Comparison of ENCODE assay signal across 23 cellular contexts in genomic region chr3:196194542-196194915, GRCh38. TPM values are rescaled to one million over a fixed set of nuclear protein-coding genes. Genes with fewer than 3 reads are reported as not detected.
A peak's percentile ranks its signal among the peaks of the same experiment; 100 is the strongest.
DNase-seq lines count a peak whose midpoint lies in the region; ATAC-seq, FAIRE-seq and TF ChIP-seq lines count a peak whose summit lies in the region.
"Had no signal": no experiment of that assay in that cellular context is flagged by ENCODE, and none has a peak within 500 bp of the region (broad histone marks: within the 10 kb centered on the region; RNA-seq: fewer than 3 reads in every experiment).

No MANE protein-coding gene starts in this region.

- no peak for TF ChIP-seq EP300 in K562 (IDR thresholded peaks at IDR 0.05; ENCODE audit: low read length)

- no peak overlapping the region for H3K4me3 Mint-ChIP-seq in activated CD4-positive, alpha-beta T cell treated with anti-CD3 and anti-CD28 coated beads, Interleukin-2, amount 10 ng/mL, durations not matched to agents 24 days and 14 days
- H3K4me3 Mint-ChIP-seq: activated CD4-positive, alpha-beta T cell treated with anti-CD3 and anti-CD28 coated beads for 36 hours; activated naive CD8-positive, alpha-beta T cell treated with anti-CD3 and anti-CD28 coated beads, Interleukin-2, amount 50 U/mL, for 24 hours; CD4-positive, alpha-beta T cell; type B pancreatic cell had no signal

- in situ Hi-C loops in K562 (cut with MboI): loop anchor here (5.0 kb wide), 1 partner anchor 117 kb away; no protein-coding TSS in a partner anchor

- peak; percentile 62 for FAIRE-seq in K562 (lab: Jason Lieb, UNC)
- FAIRE-seq in small intestine (lab: Jason Lieb, UNC): no peak
- FAIRE-seq: A204.1, keratinocyte, RCC 7860 had no signal

- CTCF ChIA-PET in K562 (lab: Yijun Ruan, JAX; ENCODE audit: low intra/inter-chr PET ratio): interaction anchor here (0.7 to 4.0 kb wide), 2 partner anchors 49 to 121 kb away, joined by 4 to 49 read pairs; no protein-coding TSS in a partner anchor

- H3K4me1 Mint-ChIP-seq in activated CD4-positive, alpha-beta T cell treated with anti-CD3 and anti-CD28 coated beads, Interleukin-2, amount 10 ng/mL, durations not matched to agents 24 days and 14 days: peaks cover 36% of the 10 kb centered on the region

- H3F3A ChIP-seq in Loucy (ENCODE audit: low read depth): no peaks in the 10 kb centered on the region

- peaks cover 64% of the 10 kb centered on the region for H3K79me2 ChIP-seq in Loucy (ENCODE audit: insufficient read depth, low read length)
- H3K79me2 ChIP-seq in K562 (ENCODE audit: control insufficient read depth, insufficient read depth, low read length): peaks cover 25% of the 10 kb centered on the region

- no peaks in the 10 kb centered on the region for H3K27me3 ChIP-seq in Loucy (ENCODE audit: insufficient read depth, low read length, poor library complexity, severe bottlenecking)
- no peaks in the 10 kb centered on the region for H3K27me3 ChIP-seq in K562 (ENCODE audit: control insufficient read depth in 2 of 2, insufficient read depth in 2 of 2, low read length in 2 of 2)
- no peaks in the 10 kb centered on the region for H3K27me3 ChIP-seq in small intestine (ENCODE audit: control insufficient read depth in 2 of 2, insufficient read depth in 2 of 2, low read length in 2 of 2)
- H3K27me3 ChIP-seq: cardiac muscle cell, ovary had no signal

- H3K9me3 Mint-ChIP-seq in activated CD4-positive, alpha-beta T cell treated with anti-CD3 and anti-CD28 coated beads, Interleukin-2, amount 10 ng/mL, durations not matched to agents 24 days and 14 days: no peaks in the 10 kb centered on the region
- H3K9me3 Mint-ChIP-seq: activated naive CD8-positive, alpha-beta T cell treated with anti-CD3 and anti-CD28 coated beads, Interleukin-2, amount 50 U/mL, for 24 hours; CD4-positive, alpha-beta T cell; type B pancreatic cell had no signal

- H3K9me3 ChIP-seq in Loucy (ENCODE audit: insufficient read depth, low read depth, low read length) (no peaks in the 10 kb centered on the region), K562 (replicated peaks; ENCODE audit: control insufficient read depth, insufficient read depth, low read depth, low read length) (no peaks in the 10 kb centered on the region), small intestine (ENCODE audit: control insufficient read depth, low read depth) (no peaks in the 10 kb centered on the region)
- H3K9me3 ChIP-seq: mucosa of descending colon, ovary had no signal

- H3K36me3 Mint-ChIP-seq in activated CD4-positive, alpha-beta T cell treated with anti-CD3 and anti-CD28 coated beads, Interleukin-2, amount 10 ng/mL, durations not matched to agents 24 days and 14 days (ENCODE audit: low read depth): no peaks in the 10 kb centered on the region
- H3K36me3 Mint-ChIP-seq: type B pancreatic cell had no signal

- ATAC-seq in K562 (peak; percentile 7), GM18505 (IDR thresholded peaks at IDR 0.05; ENCODE audit: unreplicated experiment) (no peak)
- ATAC-seq: activated CD4-positive, alpha-beta T cell treated with anti-CD3 and anti-CD28 coated beads for 36 hours; activated naive CD8-positive, alpha-beta T cell treated with anti-CD3 and anti-CD28 coated beads, Interleukin-2, amount 50 U/mL, for 24 hours had no signal

- TF ChIP-seq CTCF in Loucy (conservative IDR thresholded peaks at IDR 0.05; ENCODE audit: low read length) (no peak), K562 (IDR thresholded peaks at IDR 0.05 in 2 of 3, conservative IDR thresholded peaks at IDR 0.05 in 1 of 3; ENCODE audit: insufficient read depth in 2 of 3, low read depth in 1 of 3, low read length in 3 of 3) (no peak)

- H3K9ac ChIP-seq in Loucy (ENCODE audit: low read depth, low read length, poor library complexity, severe bottlenecking): peak overlapping the region; percentile 60
- H3K9ac ChIP-seq in K562 (ENCODE audit: insufficient read depth in 1 of 2, low read depth in 2 of 2, low read length in 2 of 2): peak overlapping the region; percentile 45 to 72

- TF ChIP-seq POLR2A in K562 (conservative IDR thresholded peaks at IDR 0.05) (no peak), GM18505 (IDR thresholded peaks at IDR 0.05; ENCODE audit: borderline replicate concordance, extremely low read depth, insufficient read depth, insufficient read length) (no peak)

- no peak overlapping the region for H2AFZ ChIP-seq in Loucy (ENCODE audit: low read length)
- peak overlapping the region; percentile 71 for H2AFZ ChIP-seq in K562 (ENCODE audit: low read depth, low read length)

- H3K27ac ChIP-seq in K562 (ENCODE audit: extremely low read depth, low read depth, low read length) (peak overlapping the region; percentile 64), small intestine (ENCODE audit: low read depth in 1 of 2, low read length in 1 of 2) (peak overlapping the region; percentile 83 to 86)

- no peak overlapping the region for H3K4me3 ChIP-seq in Loucy (ENCODE audit: low read length, poor library complexity, severe bottlenecking)
- no peak overlapping the region for H3K4me3 ChIP-seq in K562
- no peak overlapping the region for H3K4me3 ChIP-seq in small intestine (ENCODE audit: low read depth in 1 of 2, low read length in 2 of 2)
- H3K4me3 ChIP-seq: cardiac muscle cell, mucosa of descending colon, ovary, smooth muscle cell had no signal

- H3K4me2 ChIP-seq in Loucy (ENCODE audit: low read depth, low read length, poor library complexity, severe bottlenecking): peak overlapping the region; percentile 29
- peak overlapping the region; percentile 64 for H3K4me2 ChIP-seq in K562 (ENCODE audit: insufficient read depth, low read length)
- H3K4me2 ChIP-seq: smooth muscle cell had no signal

- intact Hi-C loops in activated CD4-positive, alpha-beta T cell treated with anti-CD3 and anti-CD28 coated beads, Interleukin-2, amount 10 ng/mL, durations not matched to agents 24 days and 14 days (cut with micrococcal nuclease): no loop called here
- intact Hi-C loops in K562 (cut with micrococcal nuclease): loop anchor here (10.0 kb wide), 1 partner anchor 480 kb away; no protein-coding TSS in a partner anchor

- H3K27me3 Mint-ChIP-seq in activated CD4-positive, alpha-beta T cell treated with anti-CD3 and anti-CD28 coated beads, Interleukin-2, amount 10 ng/mL, durations not matched to agents 24 days and 14 days: no peaks in the 10 kb centered on the region
- H3K27me3 Mint-ChIP-seq: activated CD4-positive, alpha-beta T cell treated with anti-CD3 and anti-CD28 coated beads for 36 hours; activated naive CD8-positive, alpha-beta T cell treated with anti-CD3 and anti-CD28 coated beads, Interleukin-2, amount 50 U/mL, for 24 hours; CD4-positive, alpha-beta T cell; type B pancreatic cell had no signal

- H3K36me3 ChIP-seq in Loucy (ENCODE audit: insufficient read depth, low read length) (no peaks in the 10 kb centered on the region), K562 (ENCODE audit: control insufficient read depth, insufficient read depth, low read length) (no peaks in the 10 kb centered on the region), small intestine (ENCODE audit: control insufficient read depth in 2 of 2, insufficient read depth in 2 of 2, low read length in 2 of 2) (no peaks in the 10 kb centered on the region)
- H3K36me3 ChIP-seq: cardiac muscle cell, ovary had no signal

- H3K9me2 ChIP-seq in Loucy (replicated peaks; ENCODE audit: low read depth, low read length): no peaks in the 10 kb centered on the region

- peak; percentile 57 for DNase-seq in activated CD4-positive, alpha-beta T cell treated with anti-CD3 and anti-CD28 coated beads, Interleukin-2, amount 10 ng/mL, durations not matched to agents 24 days and 14 days
- no peak for DNase-seq in activated CD4-positive, alpha-beta T cell treated with anti-CD3 and anti-CD28 coated beads for 1 hour
- peak in 3 of 4 experiments; percentile 36 to 53 (median 46) for DNase-seq in K562 (ENCODE audit: extremely low read depth in 1 of 4, low spot score in 3 of 4)
- DNase-seq in small intestine: peak; percentile 72
- DNase-seq in NCI-H187 treated with DMSO at 0.1 percent for 48 hours (lab: John Stamatoyannopoulos, UW): no peak
- DNase-seq in kidney tubule cell (ENCODE audit: low spot score): no peak
- DNase-seq: activated CD4-positive, alpha-beta T cell treated with anti-CD3 and anti-CD28 coated beads for 36 hours; activated naive CD8-positive, alpha-beta T cell treated with anti-CD3 and anti-CD28 coated beads, Interleukin-2, amount 50 U/mL, for 24 hours; activated T-cell treated with anti-CD3 and anti-CD28 coated beads, Interleukin-2, amount 50 U/mL, for 48 hours; CD4-positive, alpha-beta T cell; effector CD8-positive, alpha-beta T cell; NCI-H526 treated with DMSO at 0.1 percent for 48 hours had no signal

- BruUV-seq in K562 (replicated peaks; lab: Mats Ljungman, UMichigan): no TSS peak

- H3K9me1 ChIP-seq in K562 (ENCODE audit: control insufficient read depth, insufficient read depth, low read length): no peaks in the 10 kb centered on the region

- POLR2A ChIA-PET in K562 (lab: Yijun Ruan, JAX): interaction anchor here (0.7 to 3.0 kb wide), 8 partner anchors 15 to 168 kb away, joined by 4 to 30 read pairs (median 4); partner anchors contain the start of gene TFRC

- peak overlapping the region; percentile 62 for H3K27ac Mint-ChIP-seq in activated CD4-positive, alpha-beta T cell treated with anti-CD3 and anti-CD28 coated beads, Interleukin-2, amount 10 ng/mL, durations not matched to agents 24 days and 14 days
- H3K27ac Mint-ChIP-seq: activated CD4-positive, alpha-beta T cell treated with anti-CD3 and anti-CD28 coated beads for 36 hours; activated naive CD8-positive, alpha-beta T cell treated with anti-CD3 and anti-CD28 coated beads, Interleukin-2, amount 50 U/mL, for 24 hours; CD4-positive, alpha-beta T cell; type B pancreatic cell had no signal

- 43% methylated on average over 5 of the region's 5 CpGs for whole genome bisulfite sequencing in K562 (ENCODE audit: insufficient coverage, low coverage, missing lambda C conversion rate)
- 42 to 75% (median 62%) methylated on average over 5 of the region's 5 CpGs for WGBS in small intestine, 3 donors

- H4K20me1 ChIP-seq in Loucy (ENCODE audit: insufficient read depth, low read length, poor library complexity, severe bottlenecking): no peaks in the 10 kb centered on the region
- H4K20me1 ChIP-seq in K562 (replicated peaks; ENCODE audit: control insufficient read depth, insufficient read depth, low read length): no peaks in the 10 kb centered on the region

- H3K4me1 ChIP-seq in Loucy (ENCODE audit: insufficient read depth, low read length, poor library complexity, severe bottlenecking): peaks cover 45% of the 10 kb centered on the region
- peaks cover 43 to 83% of the 10 kb centered on the region in 2 experiments for H3K4me1 ChIP-seq in K562 (replicated peaks in 1 of 2; ENCODE audit: control insufficient read depth in 2 of 2, insufficient read depth in 2 of 2, low read length in 2 of 2)
- H3K4me1 ChIP-seq in small intestine (ENCODE audit: control insufficient read depth in 2 of 2, insufficient read depth in 1 of 2, low read depth in 1 of 2, low read length in 1 of 2): peaks cover 0 to 4% of the 10 kb centered on the region in 2 donors

- peak in 1 of 2 experiments; percentile 5; a peak in 1 of 4 replicates for TF ChIP-seq RAD21 in K562 (CRISPR knock-in tag; conservative IDR thresholded peaks at IDR 0.05 in 1 of 2, IDR thresholded peaks at IDR 0.05 in 1 of 2)

RNA-seq across cellular contexts. Expression of gene ZDHHC19, which starts 16.7 kb away (rescaled TPM):
- not detected in 2 replicates for total RNA-seq in activated CD4-positive, alpha-beta T cell treated with anti-CD3 and anti-CD28 coated beads, Interleukin-2, amount 10 ng/mL, durations not matched to agents 24 days and 14 days
- 2.7 and 8.2 TPM in 2 replicates for total RNA-seq in K562 (2011; cell fraction: chromatin; rRNA removed; ENCODE audit: low replicate concordance)
- 2.1 and 2.3 TPM in 2 replicates for total RNA-seq in K562 (2011; cell fraction: nucleolus; rRNA removed)
- 3.0 and 4.6 TPM in 2 replicates for total RNA-seq in K562 (2011; cell fraction: nucleoplasm; rRNA removed)
- total RNA-seq in K562 (2014; rRNA removed): 3.4 and 3.5 TPM in 2 replicates
- 0.67 and 0.98 TPM in 2 replicates for total RNA-seq in K562 (2014; rRNA removed; fragmentation: Illumina TruSeq; extraction: Trizol)
- 0.94 and 1.7 TPM in 2 replicates for total RNA-seq in K562 (2015; rRNA removed; fragmentation: Illumina TruSeq; extraction: Trizol)
- 5.5 and 6.1 TPM in 2 replicates for total RNA-seq in K562 (2021)
- polyA plus RNA-seq in K562 (2011; rRNA removed): 0.78 and 1.2 TPM in 2 replicates
- 0.77 and 3.4 TPM in 2 replicates for polyA plus RNA-seq in K562 (2011; cell fraction: cytosol; rRNA removed)
- 2.9 and 3.2 TPM in 2 replicates for polyA plus RNA-seq in K562 (2011; cell fraction: nucleus; rRNA removed)
- 3.2 and 5.2 TPM in 2 replicates for polyA plus RNA-seq in K562 (2012)
- 0.40 and 3.5 TPM in 2 replicates for polyA plus RNA-seq in K562 (2014; fragmentation: Illumina TruSeq; extraction: Trizol)
- polyA plus RNA-seq in K562 (2014; fragmentation: Nextera tagmentation; extraction: Ambion mirVana): 1 to 10 TPM; 2.0 to 2.7 TPM
- 1.1 and 5.5 TPM in 2 replicates for polyA plus RNA-seq in K562 (2014; rRNA removed)
- 3.3 TPM in 1 of 2 replicates, not detected in the other for polyA minus RNA-seq in K562 (2011; rRNA and poly(A)+ RNA removed)
- 1.6 TPM in 1 of 2 replicates, not detected in the other for polyA minus RNA-seq in K562 (2011; cell fraction: cytosol; rRNA and poly(A)+ RNA removed)
- 1.1 TPM in 1 of 2 replicates, not detected in the other for polyA minus RNA-seq in K562 (2011; cell fraction: nucleus; rRNA and poly(A)+ RNA removed)
- under 1 TPM in 1 of 3 donors, not detected in 2; 0.22 TPM for polyA plus RNA-seq in small intestine
- total RNA-seq: activated CD4-positive, alpha-beta T cell treated with anti-CD3 and anti-CD28 coated beads for 36 hours; CD4-positive, alpha-beta T cell; Daoy; mucosa of descending colon; smooth muscle cell had no signal
- polyA plus RNA-seq: keratinocyte, smooth muscle cell had no signal

RNA-seq across cellular contexts. Expression of gene SLC51A, which starts 21.8 kb away (rescaled TPM):
- not detected in 2 replicates for total RNA-seq in activated CD4-positive, alpha-beta T cell treated with anti-CD3 and anti-CD28 coated beads, Interleukin-2, amount 10 ng/mL, durations not matched to agents 24 days and 14 days
- total RNA-seq in K562 (2011; cell fraction: chromatin; rRNA removed; ENCODE audit: low replicate concordance): 0.62 TPM in 1 of 2 replicates, not detected in the other
- total RNA-seq in K562 (2011; cell fraction: nucleolus; rRNA removed): not detected in 2 replicates
- total RNA-seq in K562 (2011; cell fraction: nucleoplasm; rRNA removed): not detected in 2 replicates
- total RNA-seq in K562 (2014; rRNA removed) (not detected in 2 replicates), K562 (2014; rRNA removed; fragmentation: Illumina TruSeq; extraction: Trizol) (not detected in 2 replicates), K562 (2015; rRNA removed; fragmentation: Illumina TruSeq; extraction: Trizol) (not detected in 2 replicates), K562 (2021) (not detected in 2 replicates)
- polyA plus RNA-seq in K562 (2011; rRNA removed) (not detected in 2 replicates), K562 (2014; fragmentation: Illumina TruSeq; extraction: Trizol) (not detected in 2 replicates), K562 (2014; fragmentation: Nextera tagmentation; extraction: Ambion mirVana) (under 1 TPM; 0.35 to 0.38 TPM), K562 (2014; rRNA removed) (not detected in 2 replicates), small intestine (100 to 1,000 TPM in 2 of 3 donors, 10 to 100 TPM in 1; 25.0 to 143 (median 117) TPM)
- not detected in 2 replicates for polyA plus RNA-seq in K562 (2011; cell fraction: cytosol; rRNA removed)
- not detected in 2 replicates for polyA plus RNA-seq in K562 (2011; cell fraction: nucleus; rRNA removed)
- polyA plus RNA-seq in K562 (2012): 1.1 and 1.4 TPM in 2 replicates
- not detected in 2 replicates for polyA minus RNA-seq in K562 (2011; rRNA and poly(A)+ RNA removed)
- not detected in 2 replicates for polyA minus RNA-seq in K562 (2011; cell fraction: cytosol; rRNA and poly(A)+ RNA removed)
- polyA minus RNA-seq in K562 (2011; cell fraction: nucleus; rRNA and poly(A)+ RNA removed): not detected in 2 replicates
- total RNA-seq: activated CD4-positive, alpha-beta T cell treated with anti-CD3 and anti-CD28 coated beads for 36 hours; cardiac muscle cell; CD4-positive, alpha-beta T cell; Daoy; smooth muscle cell had no signal
- polyA plus RNA-seq: keratinocyte had no signal

Comparison
In these comparisons a context has a peak if more than half of its experiments do, and no peak if none do; other contexts are left out.
1. DNase-seq: peak in activated CD4-positive, alpha-beta T cell treated with anti-CD3 and anti-CD28 coated beads, Interleukin-2, amount 10 ng/mL, durations not matched to agents 24 days and 14 days (single experiment), K562 (3 of 4) and small intestine (single experiment); none in activated CD4-positive, alpha-beta T cell treated with anti-CD3 and anti-CD28 coated beads for 1 hour (single experiment), NCI-H187 treated with DMSO at 0.1 percent for 48 hours (single experiment) and kidney tubule cell (single experiment).